In genomic region chr10:119517235-119518141, GRCh38 we compare ENCODE assay signal across 8 cellular contexts. TPM values are rescaled to one million over a fixed set of nuclear protein-coding genes. Genes with fewer than 3 reads are reported as not detected.
DNase-seq lines count a peak whose midpoint lies in the region; ATAC-seq and TF ChIP-seq lines count a peak whose summit lies in the region.

No MANE protein-coding gene starts in this region.

- H3K4me3 ChIP-seq in GM06990 (replicated peaks; ENCODE audit: low read depth, low read length) (peak overlapping the region; percentile 18; the same call in 1 of the 2 replicates), left ventricle myocardium inferior (no peak overlapping the region)

- H3K9me3 ChIP-seq in left ventricle myocardium inferior (replicated peaks), result no peaks in the 10 kb centered on the region

- peaks cover 11% of the 10 kb centered on the region for H3K36me3 ChIP-seq in GM06990 (ENCODE audit: control insufficient read depth, insufficient read depth, low read length)
- H3K36me3 ChIP-seq in left ventricle myocardium inferior, result no peaks in the 10 kb centered on the region

- H3K27me3 ChIP-seq in GM06990 (replicated peaks; ENCODE audit: control insufficient read depth, insufficient read depth, low read length) (no peaks in the 10 kb centered on the region), left ventricle myocardium inferior (ENCODE audit: low read depth) (peaks cover 5% of the 10 kb centered on the region)

- intact Hi-C loops in left ventricle myocardium inferior (cut with micrococcal nuclease), result no loop called here

- ATAC-seq in GM21737 (IDR thresholded peaks at IDR 0.05; ENCODE audit: unreplicated experiment), result peak; percentile 54

- DNase-seq in GM06990 (ENCODE audit: extremely low read depth, insufficient read length), result peak; percentile 86
- peak; percentile 46 for DNase-seq in LHCN-M2 (ENCODE audit: low read depth)
- DNase-seq in activated CD8-positive, alpha-beta memory T cell treated with anti-CD3 and anti-CD28 coated beads for 24 hours, result peak; percentile 83
- DNase-seq in left ventricle myocardium inferior, result no peak
- peak; percentile 55 for DNase-seq in stimulated activated naive CD4-positive, alpha-beta T cell treated with Interleukin-2 at 50 U/mL for 16 hours (lab: John Stamatoyannopoulos, UW)
- DNase-seq in DMS53 treated with DMSO at 0.1 percent for 48 hours (lab: John Stamatoyannopoulos, UW; ENCODE audit: unreplicated experiment), result no peak
- DNase-seq in iPS-NIHi7 (ENCODE audit: extremely low spot score), result no peak

- H3K27ac ChIP-seq in left ventricle myocardium inferior (replicated peaks), result peak overlapping the region; percentile 25

- H3K4me1 ChIP-seq in left ventricle myocardium inferior, result peaks cover 23% of the 10 kb centered on the region

- no peak for TF ChIP-seq CTCF in GM06990 (IDR thresholded peaks at IDR 0.05; ENCODE audit: insufficient read depth, low read length, poor library complexity, severe bottlenecking)
- TF ChIP-seq CTCF in left ventricle myocardium inferior (IDR thresholded peaks at IDR 0.05; ENCODE audit: borderline replicate concordance), result no peak

RNA-seq across cellular contexts. Expression of gene RGS10, which starts 25.0 kb away (rescaled TPM):
- total RNA-seq in LHCN-M2 (2014; rRNA removed) (19.9 and 26.0 TPM in 2 replicates), left ventricle myocardium inferior (5.6 TPM)
- polyA plus RNA-seq in LHCN-M2 (2012), result 27.7 TPM

Comparison
In these comparisons a context has a peak if more than half of its experiments do, and no peak if none do; other contexts are left out.
1. DNase-seq: peak in GM06990 (single experiment), LHCN-M2 (single experiment), activated CD8-positive, alpha-beta memory T cell treated with anti-CD3 and anti-CD28 coated beads for 24 hours (single experiment) and stimulated activated naive CD4-positive, alpha-beta T cell treated with Interleukin-2 at 50 U/mL for 16 hours (single experiment); none in left ventricle myocardium inferior (single experiment), DMS53 treated with DMSO at 0.1 percent for 48 hours (single experiment) and iPS-NIHi7 (single experiment).